ENCODE assay signal across 10 cellular contexts in the genomic region with DNA sequence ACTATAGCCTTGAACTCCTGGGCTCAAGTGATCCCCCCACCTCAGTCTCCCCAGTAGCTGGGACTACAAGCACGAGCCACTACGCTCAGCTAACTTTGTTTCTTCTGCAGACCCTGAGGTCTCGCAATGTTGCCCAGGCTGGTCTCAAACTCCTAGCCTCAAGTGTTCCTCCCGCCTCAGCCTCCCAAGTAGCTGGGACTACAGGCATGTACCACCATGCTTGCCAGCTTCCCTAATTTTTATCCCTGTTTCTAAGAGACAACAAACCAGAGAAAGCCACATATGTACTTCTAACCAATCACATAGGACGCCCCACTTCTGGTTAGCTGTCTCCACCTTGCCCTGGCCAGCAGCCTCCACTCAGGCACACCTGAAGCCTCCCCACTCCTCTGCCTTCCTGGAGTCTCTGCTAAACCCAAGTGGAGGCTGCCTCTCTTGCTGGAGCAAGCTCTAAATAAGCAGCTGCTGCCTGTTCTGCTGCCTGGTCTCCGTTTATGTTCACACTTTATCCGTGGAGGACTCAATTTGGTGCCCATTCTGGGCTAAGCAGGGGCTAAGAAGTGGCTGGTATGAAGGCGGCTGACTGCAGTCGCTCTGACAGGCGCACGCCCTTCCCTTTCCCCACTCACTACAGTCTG. TPM values are rescaled to one million over a fixed set of nuclear protein-coding genes. Genes with fewer than 3 reads are reported as not detected.
A peak's percentile ranks its signal among the peaks of the same experiment; 100 is the strongest.
DNase-seq lines count a peak whose midpoint lies in the region; ATAC-seq and TF ChIP-seq lines count a peak whose summit lies in the region.
"Had no signal": no experiment of that assay in that cellular context is flagged by ENCODE, and none has a peak within 500 bp of the region (broad histone marks: within the 10 kb centered on the region; RNA-seq: fewer than 3 reads in every experiment).

No MANE protein-coding gene starts in this region.

- no peaks in the 10 kb centered on the region for H3K79me2 ChIP-seq in GM23338 (replicated peaks; ENCODE audit: insufficient read depth)

- no peak overlapping the region for H3K4me2 ChIP-seq in GM23338

- no peaks in the 10 kb centered on the region for H3K9me2 ChIP-seq in GM23338 (ENCODE audit: insufficient read depth)

- H3K27me3 Mint-ChIP-seq in GM23338 (ENCODE audit: insufficient read depth, low read depth, poor library complexity) = peaks cover 5% of the 10 kb centered on the region

- peaks cover 76% of the 10 kb centered on the region for H3K4me1 Mint-ChIP-seq in stimulated activated effector memory CD8-positive, alpha-beta T cell treated with anti-CD3 and anti-CD28 coated beads, Interleukin-12 subunit alpha, Interleukin-12 subunit beta, amount 100 ng/mL, for 72 hours
- H3K4me1 Mint-ChIP-seq in GM23338 = peaks cover 23% of the 10 kb centered on the region

- H3K36me3 ChIP-seq in HEK293 (ENCODE audit: control insufficient read depth in 2 of 2, insufficient read depth in 1 of 2, low read length in 2 of 2) (no peaks in the 10 kb centered on the region), GM23338 (ENCODE audit: insufficient read depth) (no peaks in the 10 kb centered on the region)

- H3K4me1 ChIP-seq in HEK293 (ENCODE audit: control insufficient read depth, insufficient read depth, low read length) (0 out of 2 replicates have a peak, but pooled peaks cover 2% of the 10 kb centered on the region), GM23338 (ENCODE audit: insufficient read depth) (peaks cover 10% of the 10 kb centered on the region)

- H3K4me3 ChIP-seq in HEK293 (ENCODE audit: low read depth, low read length) = no peak overlapping the region
- no peak overlapping the region for H3K4me3 ChIP-seq in GM23338

- POLR2A ChIA-PET in HEK293 (lab: Yijun Ruan, JAX) = no interaction called here

- ATAC-seq in stimulated activated effector memory CD8-positive, alpha-beta T cell treated with anti-CD3 and anti-CD28 coated beads, Interleukin-12 subunit alpha, Interleukin-12 subunit beta, amount 100 ng/mL, for 72 hours = no peak
- ATAC-seq in HG03108 (IDR thresholded peaks at IDR 0.05; ENCODE audit: unreplicated experiment) = no peak
- no peak for ATAC-seq in GM23338
- ATAC-seq in GM19455 (IDR thresholded peaks at IDR 0.05; ENCODE audit: unreplicated experiment) = no peak

- H2AFZ ChIP-seq in GM23338 = no peak overlapping the region

- H3F3A ChIP-seq in GM23338 (replicated peaks; ENCODE audit: low read depth) = no peaks in the 10 kb centered on the region

- H3K36me3 Mint-ChIP-seq in stimulated activated effector memory CD8-positive, alpha-beta T cell treated with anti-CD3 and anti-CD28 coated beads, Interleukin-12 subunit alpha, Interleukin-12 subunit beta, amount 100 ng/mL, for 72 hours = peaks cover 5% of the 10 kb centered on the region
- no peaks in the 10 kb centered on the region; the same call in 1 of the 3 replicates for H3K36me3 Mint-ChIP-seq in GM23338 (ENCODE audit: low read depth)

- H3K9me3 ChIP-seq in HEK293 (ENCODE audit: control insufficient read depth, insufficient read depth, low read depth, low read length) = no peaks in the 10 kb centered on the region

- no peaks in the 10 kb centered on the region for H3K9me3 Mint-ChIP-seq in stimulated activated effector memory CD8-positive, alpha-beta T cell treated with anti-CD3 and anti-CD28 coated beads, Interleukin-12 subunit alpha, Interleukin-12 subunit beta, amount 100 ng/mL, for 72 hours
- no peaks in the 10 kb centered on the region; the same call in 2 of the 3 replicates for H3K9me3 Mint-ChIP-seq in GM23338

- CTCF ChIA-PET in HEK293 (lab: Yijun Ruan, JAX) = interaction anchor here (0.6 to 4.1 kb wide), 4 partner anchors 9 to 65 kb away, joined by 3 to 23 read pairs (median 3); no protein-coding TSS in a partner anchor

- H3K27me3 ChIP-seq in layer of hippocampus (ENCODE audit: control insufficient read depth, insufficient read depth, low read length) (no peaks in the 10 kb centered on the region), GM23338 (ENCODE audit: insufficient read depth) (no peaks in the 10 kb centered on the region)

- peak overlapping the region; percentile 55 for H3K4me3 Mint-ChIP-seq in stimulated activated effector memory CD8-positive, alpha-beta T cell treated with anti-CD3 and anti-CD28 coated beads, Interleukin-12 subunit alpha, Interleukin-12 subunit beta, amount 100 ng/mL, for 72 hours
- H3K4me3 Mint-ChIP-seq in GM23338 = no peak overlapping the region

- no peak overlapping the region for H3K27ac ChIP-seq in HEK293 (ENCODE audit: extremely low read depth, low read depth, low read length)
- H3K27ac ChIP-seq in layer of hippocampus (ENCODE audit: low read depth, low read length) = peak overlapping the region; percentile 8
- H3K27ac ChIP-seq in GM23338 (ENCODE audit: low read depth) = no peak overlapping the region

- H4K20me1 ChIP-seq in GM23338 (replicated peaks; ENCODE audit: insufficient read depth) = no peaks in the 10 kb centered on the region

- DNase-seq in activated CD8-positive, alpha-beta memory T cell treated with anti-CD3 and anti-CD28 coated beads, Interleukin-2, amount 50 U/mL, for 48 hours = peak; percentile 43
- no peak for DNase-seq in stimulated activated effector memory CD8-positive, alpha-beta T cell treated with anti-CD3 and anti-CD28 coated beads, Interleukin-12 subunit alpha, Interleukin-12 subunit beta, amount 100 ng/mL, for 72 hours (ENCODE audit: low spot score in 2 of 2)
- DNase-seq in OCI-M1 (lab: John Stamatoyannopoulos, UW) (no peak), GM23338 (ENCODE audit: low spot score) (no peak)
- DNase-seq: NCI-H2081 treated with DMSO at 0.1 percent for 48 hours; stimulated activated CD4-positive, alpha-beta T cell treated with anti-CD3 and anti-CD28 coated beads, Interleukin-4, amount 100 ng/mL, for 1 hour had no signal

- H3K27ac Mint-ChIP-seq in stimulated activated effector memory CD8-positive, alpha-beta T cell treated with anti-CD3 and anti-CD28 coated beads, Interleukin-12 subunit alpha, Interleukin-12 subunit beta, amount 100 ng/mL, for 72 hours = peak overlapping the region; percentile 78
- H3K27ac Mint-ChIP-seq in GM23338 = no peak overlapping the region

- TF ChIP-seq CTCF in HEK293 (tag by site-specific recombination; IDR thresholded peaks at IDR 0.05) (no peak), GM23338 (conservative IDR thresholded peaks at IDR 0.05; ENCODE audit: low read depth in 2 of 2) (no peak)

TF ChIP-seq in HEK293, 187 proteins besides CTCF, POLR2A, EP300 and RAD21 (continues in another document):
- TF ChIP-seq ZNF335 (tag by site-specific recombination; conservative IDR thresholded peaks at IDR 0.05) = peak; percentile 20

TF ChIP-seq in GM23338, 12 proteins besides CTCF, POLR2A, EP300 and RAD21 (continues in another document):
- TF ChIP-seq, protein P1, sequence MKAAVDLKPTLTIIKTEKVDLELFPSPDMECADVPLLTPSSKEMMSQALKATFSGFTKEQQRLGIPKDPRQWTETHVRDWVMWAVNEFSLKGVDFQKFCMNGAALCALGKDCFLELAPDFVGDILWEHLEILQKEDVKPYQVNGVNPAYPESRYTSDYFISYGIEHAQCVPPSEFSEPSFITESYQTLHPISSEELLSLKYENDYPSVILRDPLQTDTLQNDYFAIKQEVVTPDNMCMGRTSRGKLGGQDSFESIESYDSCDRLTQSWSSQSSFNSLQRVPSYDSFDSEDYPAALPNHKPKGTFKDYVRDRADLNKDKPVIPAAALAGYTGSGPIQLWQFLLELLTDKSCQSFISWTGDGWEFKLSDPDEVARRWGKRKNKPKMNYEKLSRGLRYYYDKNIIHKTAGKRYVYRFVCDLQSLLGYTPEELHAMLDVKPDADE (IDR thresholded peaks at IDR 0.05) = no peak
- TF ChIP-seq JUNB (IDR thresholded peaks at IDR 0.05; ENCODE audit: unreplicated experiment) = no peak
- no peak for TF ChIP-seq STAT1 (IDR thresholded peaks at IDR 0.05; ENCODE audit: unreplicated experiment)
- no peak for TF ChIP-seq EZH2phosphoT487 (IDR thresholded peaks at IDR 0.05; ENCODE audit: unreplicated experiment)
- TF ChIP-seq ZNF331 (CRISPR knock-in tag; IDR thresholded peaks at IDR 0.05; ENCODE audit: low read depth) = no peak
- TF ChIP-seq CREB1 (CRISPR knock-in tag; IDR thresholded peaks at IDR 0.05; ENCODE audit: low read depth) = no peak
- TF ChIP-seq POLR2AphosphoS5 (IDR thresholded peaks at IDR 0.05; ENCODE audit: low read depth) = no peak

RNA-seq across cellular contexts. Expression of a gene that starts 24.7 kb away (rescaled TPM):
- 30.6 and 33.9 TPM in 2 replicates for total RNA-seq in GM23338 (2014; rRNA removed; shearing (Covaris generic))
- 47.2 and 50.8 TPM in 2 replicates for polyA plus RNA-seq in GM23338 (2016; fragmentation: Nextera tagmentation; extraction: Ambion mirVana)

RNA-seq across cellular contexts. Expression of a gene that starts 40.5 kb away (rescaled TPM):
- 5.1 and 9.1 TPM in 2 replicates for total RNA-seq in GM23338 (2014; rRNA removed; shearing (Covaris generic))
- polyA plus RNA-seq in GM23338 (2016; fragmentation: Nextera tagmentation; extraction: Ambion mirVana) = 3.8 and 5.7 TPM in 2 replicates
